ENCODE assay signal across 14 cellular contexts in the genomic region with DNA sequence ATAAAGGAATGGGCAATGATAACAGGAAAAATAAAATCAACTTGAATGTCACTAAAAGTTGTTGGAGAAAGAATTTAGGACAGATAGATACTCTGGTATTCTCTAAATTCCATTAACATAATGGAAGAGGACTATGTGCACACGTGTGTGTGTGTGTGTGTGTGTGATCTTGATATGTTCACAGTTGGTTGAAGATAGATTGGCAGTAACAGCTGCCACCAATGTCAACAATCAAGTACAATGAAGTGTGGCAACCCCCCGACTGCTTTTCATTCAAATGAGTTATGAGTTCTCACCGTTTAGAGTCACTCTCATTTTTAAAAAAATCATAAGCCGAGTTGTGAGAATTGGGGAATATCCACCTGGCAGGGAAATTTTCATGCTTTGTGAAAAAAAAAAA.
DNase-seq lines count a peak whose midpoint lies in the region; ATAC-seq and TF ChIP-seq lines count a peak whose summit lies in the region.
"Had no signal": no experiment of that assay in that cellular context is flagged by ENCODE, and none has a peak within 500 bp of the region (broad histone marks: within the 10 kb centered on the region; RNA-seq: fewer than 3 reads in every experiment).

No MANE protein-coding gene starts in this region.

- POLR2A ChIA-PET in activated CD8-positive, alpha-beta T cell treated with anti-CD3 and anti-CD28 coated beads, Interleukin-2, amount 10 ng/mL, durations not matched to agents 7 days and 5 days (lab: Charles Lee) = no interaction called here

- no peak overlapping the region for H3K4me3 Mint-ChIP-seq in mesothelial cell of epicardium
- no peak overlapping the region for H3K4me3 Mint-ChIP-seq in activated CD8-positive, alpha-beta T cell treated with anti-CD3 and anti-CD28 coated beads, Interleukin-2, amount 10 ng/mL, durations not matched to agents 7 days and 5 days
- H3K4me3 Mint-ChIP-seq: T-helper 17 cell had no signal

- peak overlapping the region; percentile 10 for H3K27ac Mint-ChIP-seq in mesothelial cell of epicardium
- H3K27ac Mint-ChIP-seq in activated CD8-positive, alpha-beta T cell treated with anti-CD3 and anti-CD28 coated beads, Interleukin-2, amount 10 ng/mL, durations not matched to agents 7 days and 5 days = no peak overlapping the region
- H3K27ac Mint-ChIP-seq: T-helper 17 cell had no signal

- no peaks in the 10 kb centered on the region for H3K27me3 Mint-ChIP-seq in mesothelial cell of epicardium (ENCODE audit: low read depth)
- H3K27me3 Mint-ChIP-seq in activated CD8-positive, alpha-beta T cell treated with anti-CD3 and anti-CD28 coated beads, Interleukin-2, amount 10 ng/mL, durations not matched to agents 7 days and 5 days (ENCODE audit: low read depth) = no peaks in the 10 kb centered on the region
- H3K27me3 Mint-ChIP-seq: T-helper 17 cell had no signal

- H3K9me3 Mint-ChIP-seq in mesothelial cell of epicardium = no peaks in the 10 kb centered on the region
- no peaks in the 10 kb centered on the region for H3K9me3 Mint-ChIP-seq in activated CD8-positive, alpha-beta T cell treated with anti-CD3 and anti-CD28 coated beads, Interleukin-2, amount 10 ng/mL, durations not matched to agents 7 days and 5 days (ENCODE audit: insufficient read depth)

- no peaks in the 10 kb centered on the region for H3K36me3 Mint-ChIP-seq in mesothelial cell of epicardium
- H3K36me3 Mint-ChIP-seq in activated CD8-positive, alpha-beta T cell treated with anti-CD3 and anti-CD28 coated beads, Interleukin-2, amount 10 ng/mL, durations not matched to agents 7 days and 5 days (ENCODE audit: low read depth) = no peaks in the 10 kb centered on the region

- DNase-seq in NCI-H82 (lab: John Stamatoyannopoulos, UW) (peak; percentile 1), NCI-H82 treated with DMSO at 0.1 percent for 48 hours (lab: John Stamatoyannopoulos, UW; ENCODE audit: unreplicated experiment) (no peak), LHCN-M2 (ENCODE audit: low read depth) (peak; percentile 80), mesothelial cell of epicardium (ENCODE audit: low spot score in 2 of 2, unreplicated experiment in 2 of 2) (no peak)
- DNase-seq in activated CD8-positive, alpha-beta T cell treated with anti-CD3 and anti-CD28 coated beads, Interleukin-2, amount 10 ng/mL, durations not matched to agents 7 days and 5 days = no peak
- DNase-seq in stimulated activated CD4-positive, alpha-beta T cell treated with anti-CD3 and anti-CD28 coated beads, Interleukin-4, amount 100 ng/mL, for 1 hour = no peak
- DNase-seq: Caco-2, MM.1S, NCI-H1105, NCI-H774, OCI-M1, T-helper 17 cell had no signal

- H3K4me1 Mint-ChIP-seq in mesothelial cell of epicardium = peaks cover 39% of the 10 kb centered on the region
- H3K4me1 Mint-ChIP-seq in activated CD8-positive, alpha-beta T cell treated with anti-CD3 and anti-CD28 coated beads, Interleukin-2, amount 10 ng/mL, durations not matched to agents 7 days and 5 days (ENCODE audit: low read depth) = no peaks in the 10 kb centered on the region
- H3K4me1 Mint-ChIP-seq: T-helper 17 cell had no signal

- TF ChIP-seq CTCF in mesothelial cell of epicardium (IDR thresholded peaks at IDR 0.05; ENCODE audit: unreplicated experiment) = no peak

- ATAC-seq in activated CD8-positive, alpha-beta T cell treated with anti-CD3 and anti-CD28 coated beads, Interleukin-2, amount 10 ng/mL, durations not matched to agents 7 days and 5 days = no peak
- ATAC-seq in GM19467 (IDR thresholded peaks at IDR 0.05; ENCODE audit: unreplicated experiment) = no peak
- ATAC-seq: HCT116, T-helper 17 cell had no signal

- CTCF ChIA-PET in activated CD8-positive, alpha-beta T cell treated with anti-CD3 and anti-CD28 coated beads, Interleukin-2, amount 10 ng/mL, durations not matched to agents 7 days and 5 days (lab: Charles Lee) = no interaction called here

Comparison
In these comparisons a context has a peak if more than half of its experiments do, and no peak if none do; other contexts are left out.
1. DNase-seq: peak in NCI-H82 (single experiment) and LHCN-M2 (single experiment); none in NCI-H82 treated with DMSO at 0.1 percent for 48 hours (single experiment), mesothelial cell of epicardium (0 of 2), activated CD8-positive, alpha-beta T cell treated with anti-CD3 and anti-CD28 coated beads, Interleukin-2, amount 10 ng/mL, durations not matched to agents 7 days and 5 days (single experiment) and stimulated activated CD4-positive, alpha-beta T cell treated with anti-CD3 and anti-CD28 coated beads, Interleukin-4, amount 100 ng/mL, for 1 hour (single experiment).